24 cellular contexts compared by ENCODE assay signal in the genomic region with DNA sequence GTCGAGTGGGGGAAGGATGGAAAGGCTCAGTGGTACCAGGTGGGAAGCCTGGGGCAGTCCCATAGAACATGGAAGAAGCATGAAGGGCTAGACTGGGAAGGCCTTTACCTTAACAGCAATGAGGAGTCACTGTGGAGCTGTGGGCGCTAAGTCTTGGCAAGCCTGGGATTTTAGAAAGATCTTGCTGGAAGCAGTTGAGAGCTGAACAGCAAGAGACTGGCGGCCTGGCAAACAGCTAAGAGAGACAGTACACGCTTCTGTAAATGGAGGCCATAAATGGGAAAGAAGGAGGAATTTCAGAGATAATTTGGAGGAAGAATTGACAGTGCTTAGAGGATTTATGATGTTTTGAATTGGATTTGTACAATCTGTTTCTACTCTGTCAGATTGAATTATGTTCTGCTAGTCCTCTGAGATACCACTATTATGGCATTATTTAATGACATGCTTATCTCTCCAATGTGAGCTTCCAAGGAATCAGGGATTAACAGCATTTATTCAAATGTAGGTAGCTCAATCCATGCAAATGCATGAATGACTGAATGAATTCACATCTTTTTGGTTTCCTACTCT. TPM values are rescaled to one million over a fixed set of nuclear protein-coding genes. Genes with fewer than 3 reads are reported as not detected.
DNase-seq lines count a peak whose midpoint lies in the region; ATAC-seq and TF ChIP-seq lines count a peak whose summit lies in the region.
"Had no signal": no experiment of that assay in that cellular context is flagged by ENCODE, and none has a peak within 500 bp of the region (broad histone marks: within the 10 kb centered on the region; RNA-seq: fewer than 3 reads in every experiment).

No MANE protein-coding gene starts in this region.

- H3K36me3 ChIP-seq in A673 (ENCODE audit: insufficient read depth, low read length, poor library complexity, severe bottlenecking), result no peaks in the 10 kb centered on the region
- no peaks in the 10 kb centered on the region for H3K36me3 ChIP-seq in IMR-90 (ENCODE audit: control insufficient read depth, insufficient read depth, low read length)
- H3K36me3 ChIP-seq in upper lobe of left lung, result no peaks in the 10 kb centered on the region
- H3K36me3 ChIP-seq: heart left ventricle, SJCRH30, upper lobe of right lung had no signal

- H3K27ac Mint-ChIP-seq in progenitor cell of endocrine pancreas, result peak overlapping the region; percentile 41
- no peak overlapping the region for H3K27ac Mint-ChIP-seq in activated CD4-positive, alpha-beta T cell treated with anti-CD3 and anti-CD28 coated beads for 36 hours
- H3K27ac Mint-ChIP-seq: activated naive CD4-positive, alpha-beta T cell treated with anti-CD3 and anti-CD28 coated beads, Interleukin-2, amount 50 U/mL, for 72 hours; CD4-positive, alpha-beta T cell had no signal

- H3K9me3 ChIP-seq in A673 (ENCODE audit: low read depth, low read length, poor library complexity, severe bottlenecking) (no peaks in the 10 kb centered on the region), IMR-90 (ENCODE audit: control insufficient read depth, insufficient read depth, low read length) (no peaks in the 10 kb centered on the region), upper lobe of left lung (no peaks in the 10 kb centered on the region)
- H3K9me3 ChIP-seq: heart left ventricle, SJCRH30, upper lobe of right lung had no signal

- no peak overlapping the region for H3K23ac ChIP-seq in IMR-90 (ENCODE audit: low read depth, low read length)

- DNase-seq in A673 (ENCODE audit: low spot score), result peak; percentile 55
- no peak for DNase-seq in IMR-90
- DNase-seq in cerebellum (ENCODE audit: low spot score), result peak; percentile 69
- no peak for DNase-seq in progenitor cell of endocrine pancreas (ENCODE audit: low spot score, unreplicated experiment)
- no peak for DNase-seq in NCI-H2171 (lab: John Stamatoyannopoulos, UW)
- no peak for DNase-seq in upper lobe of left lung
- DNase-seq in activated CD4-positive, alpha-beta T cell treated with anti-CD3 and anti-CD28 coated beads for 36 hours, result no peak
- no peak for DNase-seq in NOMO-1 treated with dmso at 0.1 percent for 144 hours (lab: John Stamatoyannopoulos, UW; ENCODE audit: unreplicated experiment)
- DNase-seq: activated CD4-positive, alpha-beta T cell treated with anti-CD3 and anti-CD28 coated beads for 1 hour; CD4-positive, alpha-beta T cell; DMS79; heart left ventricle; immature natural killer cell; KG1; NCI-H2029; NCI-H69; OCI-M1; SJCRH30; stimulated activated CD4-positive, alpha-beta T cell treated with anti-CD3 and anti-CD28 coated beads, Interleukin-1b, Interleukin-23, amount 100 ng/mL, for 48 hours; stimulated activated naive CD4-positive, alpha-beta T cell treated with Interleukin-2 at 50 U/mL for 16 hours; T-helper 9 cell; upper lobe of right lung had no signal

- H3K36me3 Mint-ChIP-seq in progenitor cell of endocrine pancreas (ENCODE audit: insufficient read depth), result no peaks in the 10 kb centered on the region
- H3K36me3 Mint-ChIP-seq in activated CD4-positive, alpha-beta T cell treated with anti-CD3 and anti-CD28 coated beads for 36 hours (ENCODE audit: low read depth), result no peaks in the 10 kb centered on the region
- H3K36me3 Mint-ChIP-seq: activated naive CD4-positive, alpha-beta T cell treated with anti-CD3 and anti-CD28 coated beads, Interleukin-2, amount 50 U/mL, for 72 hours; immature natural killer cell had no signal

- peaks cover 27% of the 10 kb centered on the region for H3K4me1 ChIP-seq in A673 (ENCODE audit: insufficient read depth, low read length, poor library complexity, severe bottlenecking)
- H3K4me1 ChIP-seq in IMR-90 (ENCODE audit: control insufficient read depth, insufficient read depth, low read length), result peaks cover 23% of the 10 kb centered on the region
- peaks cover 24 to 34% (median 28%) of the 10 kb centered on the region in 4 donors for H3K4me1 ChIP-seq in upper lobe of left lung

- no peak overlapping the region for H3K9ac ChIP-seq in IMR-90 (ENCODE audit: low read depth, low read length)

- H2AFZ ChIP-seq in IMR-90 (replicated peaks; ENCODE audit: low read length, poor library complexity), result no peak overlapping the region

- peak overlapping the region; percentile 34 for H2AK9ac ChIP-seq in IMR-90 (replicated peaks; ENCODE audit: low read depth, low read length, poor library complexity)

- H3K79me1 ChIP-seq in IMR-90 (ENCODE audit: low read depth in 1 of 2, low read length in 2 of 2), result no peaks in the 10 kb centered on the region

- no peaks in the 10 kb centered on the region for H3K27me3 ChIP-seq in A673 (replicated peaks; ENCODE audit: insufficient read depth, low read depth, low read length, poor library complexity)
- no peaks in the 10 kb centered on the region for H3K27me3 ChIP-seq in IMR-90 (ENCODE audit: control insufficient read depth, insufficient read depth, low read length)
- no peaks in the 10 kb centered on the region for H3K27me3 ChIP-seq in upper lobe of left lung
- H3K27me3 ChIP-seq: SJCRH30, upper lobe of right lung had no signal

- peaks cover 3% of the 10 kb centered on the region for H3K27me3 Mint-ChIP-seq in progenitor cell of endocrine pancreas
- H3K27me3 Mint-ChIP-seq in activated CD4-positive, alpha-beta T cell treated with anti-CD3 and anti-CD28 coated beads for 36 hours, result peaks cover 8% of the 10 kb centered on the region
- H3K27me3 Mint-ChIP-seq: CD4-positive, alpha-beta T cell had no signal

- 91% methylated on average over 4 of the region's 4 CpGs; no CpG with 5 or more reads in 1 of the 2 experiments for WGBS in IMR-90 (ENCODE audit: extremely low coverage in 2 of 2, insufficient read length in 1 of 2), 2 experiments
- 90 to 92% methylated on average over 4 of the region's 4 CpGs for WGBS in upper lobe of left lung, 2 donors

- TF ChIP-seq POLR2A in IMR-90 (IDR thresholded peaks at IDR 0.05; ENCODE audit: low read depth, low read length), result no peak
- no peak for TF ChIP-seq POLR2A in upper lobe of left lung (IDR thresholded peaks at IDR 0.05)

- no peaks in the 10 kb centered on the region for H3K9me3 Mint-ChIP-seq in progenitor cell of endocrine pancreas (ENCODE audit: low read depth)
- no peaks in the 10 kb centered on the region for H3K9me3 Mint-ChIP-seq in activated CD4-positive, alpha-beta T cell treated with anti-CD3 and anti-CD28 coated beads for 36 hours (ENCODE audit: low read depth)
- H3K9me3 Mint-ChIP-seq: activated naive CD4-positive, alpha-beta T cell treated with anti-CD3 and anti-CD28 coated beads, Interleukin-2, amount 50 U/mL, for 72 hours; CD4-positive, alpha-beta T cell; immature natural killer cell had no signal

- intact Hi-C loops in A673 (cut with micrococcal nuclease; ENCODE audit: unreplicated experiment), result no loop called here
- intact Hi-C loops in IMR-90 (cut with micrococcal nuclease), result no loop called here
- intact Hi-C loops in activated CD4-positive, alpha-beta T cell treated with anti-CD3 and anti-CD28 coated beads for 36 hours (cut with DNase I, micrococcal nuclease), result no loop called here

- CTCF ChIA-PET in A673 (lab: Charles Lee) (interaction anchor here (1.3 kb wide), 1 partner anchor 9 kb away, joined by 3 read pairs; no protein-coding TSS in a partner anchor), IMR-90 (lab: Yijun Ruan, JAX) (interaction anchor here (0.6 to 1.8 kb wide), 2 partner anchors 131 to 264 kb away, joined by 3 to 9 read pairs; no protein-coding TSS in a partner anchor)
- CTCF ChIA-PET in activated CD4-positive, alpha-beta T cell treated with anti-CD3 and anti-CD28 coated beads for 36 hours (lab: Charles Lee), result interaction anchor here (0.9 to 4.2 kb wide), 5 partner anchors 10 to 265 kb away, joined by 3 to 18 read pairs (median 3); no protein-coding TSS in a partner anchor

- H2BK20ac ChIP-seq in IMR-90 (ENCODE audit: low read depth, low read length), result no peak overlapping the region

- H4K20me1 ChIP-seq in IMR-90 (ENCODE audit: insufficient read depth, low read length), result no peaks in the 10 kb centered on the region

- H2BK15ac ChIP-seq in IMR-90 (ENCODE audit: low read depth, low read length), result peak overlapping the region; percentile 46; the same call in 1 of the 3 replicates

- BruUV-seq in A673 (replicated peaks; lab: Mats Ljungman, UMichigan) (no TSS peak), IMR-90 (replicated peaks; lab: Mats Ljungman, UMichigan) (no TSS peak)

- peaks cover 28% of the 10 kb centered on the region for H3K4me1 Mint-ChIP-seq in progenitor cell of endocrine pancreas (ENCODE audit: low read depth)
- peaks cover 7% of the 10 kb centered on the region for H3K4me1 Mint-ChIP-seq in activated CD4-positive, alpha-beta T cell treated with anti-CD3 and anti-CD28 coated beads for 36 hours

- H2AK5ac ChIP-seq in IMR-90 (ENCODE audit: low read depth, low read length), result peak overlapping the region; percentile 43

- H3K4me2 ChIP-seq in IMR-90 (ENCODE audit: low read depth, low read length), result no peak overlapping the region

- H3K14ac ChIP-seq in IMR-90 (replicated peaks; ENCODE audit: low read depth, low read length), result no peak overlapping the region

- no peak overlapping the region for H3K56ac ChIP-seq in IMR-90 (ENCODE audit: extremely low read depth, insufficient read depth, low read length)

- no peak for TF ChIP-seq EP300 in upper lobe of left lung (IDR thresholded peaks at IDR 0.05)

- peak overlapping the region; percentile 28; the same call in 1 of the 2 replicates for H2BK120ac ChIP-seq in IMR-90 (ENCODE audit: low read depth, low read length)

- ATAC-seq in IMR-90 (ENCODE audit: low read depth) (no peak), upper lobe of left lung (ENCODE audit: low FRiP score in 2 of 2) (no peak)
- ATAC-seq in activated CD4-positive, alpha-beta T cell treated with anti-CD3 and anti-CD28 coated beads for 36 hours, result no peak
- ATAC-seq: activated naive CD4-positive, alpha-beta T cell treated with anti-CD3 and anti-CD28 coated beads, Interleukin-2, amount 50 U/mL, for 72 hours; heart left ventricle; upper lobe of right lung had no signal

- H3K4ac ChIP-seq in IMR-90 (ENCODE audit: low read depth, low read length), result 0 out of 2 replicates have a peak overlapping the region, but pooled peaks have one; percentile 26

- no peak overlapping the region for H3K27ac ChIP-seq in A673 (ENCODE audit: low read depth, low read length, poor library complexity, severe bottlenecking)
- no peak overlapping the region for H3K27ac ChIP-seq in IMR-90 (ENCODE audit: insufficient read depth, low read length)
- peak overlapping the region in 2 of 4 donors; percentile 77 to 82 for H3K27ac ChIP-seq in upper lobe of left lung
- H3K27ac ChIP-seq: coronary artery, SJCRH30 had no signal

- in situ Hi-C loops in IMR-90 (cut with MboI; ENCODE audit: low sequenced_read_pairs), result loop anchor here (25.0 kb wide), 1 partner anchor 741 kb away; the partner anchor contains the start of gene SLC44A3

- TF ChIP-seq CTCF in A673 (conservative IDR thresholded peaks at IDR 0.05; ENCODE audit: low read depth, low read length) (no peak), IMR-90 (conservative IDR thresholded peaks at IDR 0.05; ENCODE audit: low read depth, low read length) (no peak), progenitor cell of endocrine pancreas (IDR thresholded peaks at IDR 0.05; ENCODE audit: unreplicated experiment) (no peak), upper lobe of left lung (IDR thresholded peaks at IDR 0.05) (no peak)

- dilution Hi-C loops in IMR-90 (cut with HindIII; ENCODE audit: low sequenced_read_pairs, unreplicated experiment), result no loop called here

- H4K8ac ChIP-seq in IMR-90 (ENCODE audit: low read depth in 2 of 2, low read length in 2 of 2), result no peak overlapping the region

- POLR2A ChIA-PET in A673 (lab: Charles Lee; ENCODE audit: low non-redundant PET), result interaction anchor here (0.6 kb wide), 1 partner anchor 239 kb away, joined by 10 read pairs; no protein-coding TSS in a partner anchor
- POLR2A ChIA-PET in IMR-90 (lab: Charles Lee; ENCODE audit: unreplicated experiment), result no interaction called here
- POLR2A ChIA-PET in activated CD4-positive, alpha-beta T cell treated with anti-CD3 and anti-CD28 coated beads for 36 hours (lab: Charles Lee), result no interaction called here

- H4K91ac ChIP-seq in IMR-90 (ENCODE audit: insufficient read depth, low read depth, low read length), result no peak overlapping the region; the same call in 1 of the 2 replicates

- peaks cover 27% of the 10 kb centered on the region for H3K9me1 ChIP-seq in IMR-90 (ENCODE audit: insufficient read depth, low read length)

- H4K5ac ChIP-seq in IMR-90 (ENCODE audit: low read depth, low read length), result peak overlapping the region; percentile 18; the same call in 1 of the 2 replicates

- TF ChIP-seq RAD21 in IMR-90 (IDR thresholded peaks at IDR 0.05; ENCODE audit: low read length), result no peak

- no peak overlapping the region for H3K4me3 Mint-ChIP-seq in progenitor cell of endocrine pancreas (ENCODE audit: low read depth)
- no peak overlapping the region for H3K4me3 Mint-ChIP-seq in activated CD4-positive, alpha-beta T cell treated with anti-CD3 and anti-CD28 coated beads for 36 hours
- H3K4me3 Mint-ChIP-seq: CD4-positive, alpha-beta T cell; immature natural killer cell had no signal

- H2BK5ac ChIP-seq in IMR-90 (ENCODE audit: low read depth, low read length, poor library complexity, severe bottlenecking), result no peak overlapping the region

- H3K4me3 ChIP-seq in A673 (ENCODE audit: low read depth, low read length, poor library complexity, severe bottlenecking) (no peak overlapping the region), IMR-90 (ENCODE audit: insufficient read depth, low read depth, low read length) (no peak overlapping the region), upper lobe of left lung (no peak overlapping the region)
- H3K4me3 ChIP-seq: coronary artery, heart left ventricle, SJCRH30, upper lobe of right lung had no signal

- H3K18ac ChIP-seq in IMR-90 (ENCODE audit: low read depth, low read length), result peak overlapping the region; percentile 13; the same call in 1 of the 2 replicates

RNA-seq across cellular contexts. Expression of gene ABCA4, which starts 50.1 kb away (rescaled TPM):
- total RNA-seq in A673 (2021) (0.09 and 0.44 TPM in 2 replicates), IMR-90 (2012; rRNA removed) (under 0.01 TPM in 2 replicates), cerebellum (2.2 TPM), progenitor cell of endocrine pancreas (0.86 and 2.0 TPM in 2 replicates), upper lobe of left lung (1 to 10 TPM in 1 of 6 donors, under 1 TPM in 5; under 0.01 to 1.3 (median 0.53) TPM)
- 0.11 and 0.36 TPM in 2 replicates for polyA plus RNA-seq in IMR-90 (2012; rRNA removed)
- polyA plus RNA-seq in IMR-90 (2012; cell fraction: cytosol; rRNA removed), result 0.01 and 0.07 TPM in 2 replicates
- 0.40 and 0.99 TPM in 2 replicates for polyA plus RNA-seq in IMR-90 (2012; cell fraction: nucleus; rRNA removed; ENCODE audit: low replicate concordance)
- total RNA-seq in activated CD4-positive, alpha-beta T cell treated with anti-CD3 and anti-CD28 coated beads for 36 hours, result under 1 TPM; 0.14 to 0.18 TPM
- total RNA-seq: activated naive CD4-positive, alpha-beta T cell treated with anti-CD3 and anti-CD28 coated beads, Interleukin-2, amount 50 U/mL, for 72 hours; CD4-positive, alpha-beta T cell had no signal

Comparison
In these comparisons a context has a peak if more than half of its experiments do, and no peak if none do; other contexts are left out.
1. DNase-seq: peak in A673 (single experiment) and cerebellum (single experiment); none in IMR-90 (single experiment), progenitor cell of endocrine pancreas (single experiment), NCI-H2171 (single experiment), upper lobe of left lung (0 of 2), activated CD4-positive, alpha-beta T cell treated with anti-CD3 and anti-CD28 coated beads for 36 hours (single experiment) and NOMO-1 treated with dmso at 0.1 percent for 144 hours (single experiment).